ENCODE assay signal across 20 cellular contexts in genomic region chr3:170524072-170524471, GRCh38.
DNase-seq lines count a peak whose midpoint lies in the region; TF ChIP-seq lines count a peak whose summit lies in the region.
"Had no signal": no experiment of that assay in that cellular context is flagged by ENCODE, and none has a peak within 500 bp of the region (broad histone marks: within the 10 kb centered on the region; RNA-seq: fewer than 3 reads in every experiment).

No MANE protein-coding gene starts in this region.

- in situ Hi-C loops in astrocyte of the spinal cord (cut with HindIII; ENCODE audit: low sequenced_read_pairs), result no loop called here

- H3K4me3 ChIP-seq in astrocyte of the spinal cord (ENCODE audit: low read depth, low read length) (no peak overlapping the region), BE2C (ENCODE audit: low read depth, low read length) (no peak overlapping the region)
- H3K4me3 ChIP-seq: dorsolateral prefrontal cortex, spleen had no signal

- H3K27me3 ChIP-seq in BE2C, result no peaks in the 10 kb centered on the region
- H3K27me3 ChIP-seq: dorsolateral prefrontal cortex, spleen had no signal

- H3K4me1 ChIP-seq in BE2C, result no peaks in the 10 kb centered on the region
- H3K4me1 ChIP-seq: spleen had no signal

- H3K27ac Mint-ChIP-seq in mesothelial cell of epicardium, result peak overlapping the region; percentile 11
- peak overlapping the region in 1 of 7 donors; percentile 8 for H3K27ac Mint-ChIP-seq in CD14-positive monocyte
- H3K27ac Mint-ChIP-seq: activated naive CD8-positive, alpha-beta T cell treated with anti-CD3 and anti-CD28 coated beads for 36 hours; activated T-helper 1 cell treated with anti-CD3 and anti-CD28 coated beads, Interleukin-12 subunit alpha, Interleukin-12 subunit beta, Interleukin-2, Interleukin-4 antibody, amounts not matched to agents 30 ng/mL and 10 ng/mL and 1 ng/mL, durations not matched to agents 14 hours and 24 hours and 36 hours; CD4-positive, alpha-beta T cell had no signal

- peaks cover 21% of the 10 kb centered on the region for H3K4me1 Mint-ChIP-seq in mesothelial cell of epicardium
- peaks cover 5% of the 10 kb centered on the region for H3K4me1 Mint-ChIP-seq in CD14-positive monocyte

- intact Hi-C loops in CD14-positive monocyte (cut with micrococcal nuclease), result no loop called here

- TF ChIP-seq CTCF in astrocyte of the spinal cord (IDR thresholded peaks at IDR 0.05; ENCODE audit: low read depth, low read length), result no peak
- TF ChIP-seq CTCF in mesothelial cell of epicardium (IDR thresholded peaks at IDR 0.05; ENCODE audit: unreplicated experiment), result no peak
- TF ChIP-seq CTCF in CD14-positive monocyte (IDR thresholded peaks at IDR 0.05), result no peak
- TF ChIP-seq CTCF in BE2C (IDR thresholded peaks at IDR 0.05; ENCODE audit: low read depth, low read length), result no peak

- no peaks in the 10 kb centered on the region for H3K9me3 ChIP-seq in BE2C
- H3K9me3 ChIP-seq: spleen had no signal

- H3K36me3 Mint-ChIP-seq in mesothelial cell of epicardium (no peaks in the 10 kb centered on the region), CD14-positive monocyte (no peaks in the 10 kb centered on the region)
- H3K36me3 Mint-ChIP-seq: activated naive CD8-positive, alpha-beta T cell treated with anti-CD3 and anti-CD28 coated beads for 36 hours had no signal

- H3K9me3 Mint-ChIP-seq in mesothelial cell of epicardium (no peaks in the 10 kb centered on the region), CD14-positive monocyte (peaks cover 0 to 12% (median 4%) of the 10 kb centered on the region in 7 donors)
- H3K9me3 Mint-ChIP-seq: activated naive CD8-positive, alpha-beta T cell treated with anti-CD3 and anti-CD28 coated beads for 36 hours; activated T-helper 1 cell treated with anti-CD3 and anti-CD28 coated beads, Interleukin-12 subunit alpha, Interleukin-12 subunit beta, Interleukin-2, Interleukin-4 antibody, amounts not matched to agents 30 ng/mL and 10 ng/mL and 1 ng/mL, durations not matched to agents 14 hours and 24 hours and 36 hours; CD4-positive, alpha-beta T cell had no signal

- H3K4me3 Mint-ChIP-seq in mesothelial cell of epicardium (no peak overlapping the region), CD14-positive monocyte (no peak overlapping the region)
- H3K4me3 Mint-ChIP-seq: activated naive CD8-positive, alpha-beta T cell treated with anti-CD3 and anti-CD28 coated beads for 36 hours; activated T-helper 1 cell treated with anti-CD3 and anti-CD28 coated beads, Interleukin-12 subunit alpha, Interleukin-12 subunit beta, Interleukin-2, Interleukin-4 antibody, amounts not matched to agents 30 ng/mL and 10 ng/mL and 1 ng/mL, durations not matched to agents 14 hours and 24 hours and 36 hours; CD4-positive, alpha-beta T cell had no signal

- no peaks in the 10 kb centered on the region for H3K27me3 Mint-ChIP-seq in mesothelial cell of epicardium (ENCODE audit: low read depth)
- peaks cover 3 to 7% (median 3%) of the 10 kb centered on the region in 3 donors for H3K27me3 Mint-ChIP-seq in CD14-positive monocyte (ENCODE audit: low read depth in 3 of 3)
- H3K27me3 Mint-ChIP-seq: activated naive CD8-positive, alpha-beta T cell treated with anti-CD3 and anti-CD28 coated beads for 36 hours; CD4-positive, alpha-beta T cell had no signal

- peak; percentile 40 for DNase-seq in NCI-H510A treated with DMSO at 0.1 percent for 48 hours (lab: John Stamatoyannopoulos, UW)
- DNase-seq in NCI-H510A (lab: John Stamatoyannopoulos, UW), result no peak
- peak; percentile 50 for DNase-seq in NCI-H1092 treated with DMSO at 0.1 percent for 48 hours (lab: John Stamatoyannopoulos, UW)
- DNase-seq in astrocyte of the spinal cord (ENCODE audit: low read depth, low spot score), result peak; percentile 15
- DNase-seq in mesothelial cell of epicardium (ENCODE audit: low spot score in 2 of 2, unreplicated experiment in 2 of 2), result no peak
- no peak for DNase-seq in iPS-NIHi11 (ENCODE audit: low spot score)
- DNase-seq in CD14-positive monocyte (ENCODE audit: low spot score), result no peak
- no peak for DNase-seq in BE2C
- DNase-seq: activated CD4-positive, alpha-beta T cell treated with anti-CD3 and anti-CD28 coated beads for 1 hour; activated naive CD8-positive, alpha-beta T cell treated with anti-CD3 and anti-CD28 coated beads for 36 hours; CD4-positive, alpha-beta T cell; dorsolateral prefrontal cortex; erythroblast; glutamatergic neuron; KBM-7; left ventricle myocardium superior; spleen; stimulated activated CD8-positive, alpha-beta memory T cell treated with anti-CD3 and anti-CD28 coated beads, Interleukin-4, amount 100 ng/mL, for 48 hours; SW 1271 had no signal

- peaks cover 6% of the 10 kb centered on the region; the same call in 1 of the 2 replicates for H3K36me3 ChIP-seq in BE2C
- H3K36me3 ChIP-seq: spleen had no signal

Comparison
In these comparisons a context has a peak if more than half of its experiments do, and no peak if none do; other contexts are left out.
1. DNase-seq: peak in NCI-H510A treated with DMSO at 0.1 percent for 48 hours (single experiment), NCI-H1092 treated with DMSO at 0.1 percent for 48 hours (single experiment) and astrocyte of the spinal cord (single experiment); none in NCI-H510A (single experiment), mesothelial cell of epicardium (0 of 2), iPS-NIHi11 (single experiment), CD14-positive monocyte (single experiment) and BE2C (single experiment).